Comparison of ENCODE assay signal across 17 cellular contexts in genomic region chr9:114799925-114800324, GRCh38. TPM values are rescaled to one million over a fixed set of nuclear protein-coding genes. Genes with fewer than 3 reads are reported as not detected.
A peak's percentile ranks its signal among the peaks of the same experiment; 100 is the strongest.
DNase-seq lines count a peak whose midpoint lies in the region; TF ChIP-seq lines count a peak whose summit lies in the region.
"Had no signal": no experiment of that assay in that cellular context is flagged by ENCODE, and none has a peak within 500 bp of the region (broad histone marks: within the 10 kb centered on the region; RNA-seq: fewer than 3 reads in every experiment).

No MANE protein-coding gene starts in this region.

- H3K27me3 ChIP-seq in mesendoderm (ENCODE audit: insufficient read depth, low read length, poor library complexity): peaks cover 2% of the 10 kb centered on the region
- H3K27me3 ChIP-seq: BLaER1, SJCRH30 had no signal

- no peaks in the 10 kb centered on the region for H3K36me3 ChIP-seq in mesendoderm (ENCODE audit: control insufficient read depth, insufficient read depth, low read length)
- H3K36me3 ChIP-seq: BLaER1, SJCRH30 had no signal

- H2BK120ac ChIP-seq in mesendoderm (ENCODE audit: low read depth, low read length): no peak overlapping the region

- no peak overlapping the region for H2BK15ac ChIP-seq in mesendoderm (replicated peaks; ENCODE audit: low read depth)

- no peak overlapping the region for H2BK5ac ChIP-seq in mesendoderm (ENCODE audit: low read length)

- no CpG with 5 or more reads among the region's 2 CpGs for WGBS in mesendoderm (ENCODE audit: extremely low coverage, insufficient coverage, low lambda C conversion rate)

- peak; percentile 37 to 63 for DNase-seq in NCI-H524 (lab: John Stamatoyannopoulos, UW)
- no peak for DNase-seq in NCI-H524 treated with DMSO at 0.1 percent for 48 hours (lab: John Stamatoyannopoulos, UW)
- no peak for DNase-seq in RWPE1 (ENCODE audit: low spot score)
- peak; percentile 90 for DNase-seq in mesendoderm
- DNase-seq in OCI-M1 (lab: John Stamatoyannopoulos, UW): no peak
- no peak for DNase-seq in kidney tubule cell (ENCODE audit: low spot score)
- no peak for DNase-seq in epidermal melanocyte (ENCODE audit: insufficient read length, low spot score)
- DNase-seq: CD4-positive, CD25-positive, alpha-beta regulatory T cell; IMR-90; KG1; NCI-H1048; NCI-H1694; NCI-H2029 treated with DMSO at 0.1 percent for 48 hours; NCI-H2171 treated with DMSO at 0.1 percent for 48 hours; NCI-H345 had no signal

- H3K79me2 ChIP-seq in mesendoderm (ENCODE audit: control insufficient read depth, insufficient read depth, low read length): no peaks in the 10 kb centered on the region

- H3K18ac ChIP-seq in mesendoderm (ENCODE audit: low read length): no peak overlapping the region

- H2AK5ac ChIP-seq in mesendoderm (ENCODE audit: low read length): no peak overlapping the region

- no peak overlapping the region for H3K23ac ChIP-seq in mesendoderm (ENCODE audit: low read length)

- CTCF ChIA-PET in RWPE1 (lab: Yijun Ruan, JAX): no interaction called here

- peak overlapping the region; percentile 60; the same call in 1 of the 2 replicates for H3K27ac ChIP-seq in RWPE1
- H3K27ac ChIP-seq in mesendoderm (ENCODE audit: low read depth, low read length): no peak overlapping the region
- H3K27ac ChIP-seq: BLaER1, SJCRH30 had no signal

- H3K56ac ChIP-seq in mesendoderm (ENCODE audit: low read length): no peak overlapping the region

- no peaks in the 10 kb centered on the region for H3K79me1 ChIP-seq in mesendoderm (ENCODE audit: low read length)

- peaks cover 10% of the 10 kb centered on the region for H3K4me1 ChIP-seq in mesendoderm (ENCODE audit: control insufficient read depth, low read depth, low read length)
- H3K4me1 ChIP-seq: BLaER1 had no signal

- H4K8ac ChIP-seq in mesendoderm (ENCODE audit: low read depth, low read length): no peak overlapping the region

- H3K4me2 ChIP-seq in mesendoderm (ENCODE audit: low read length): no peak overlapping the region
- H3K4me2 ChIP-seq: BLaER1 had no signal

- no peak overlapping the region for H3K9ac ChIP-seq in mesendoderm (ENCODE audit: low read length)
- H3K9ac ChIP-seq: BLaER1 had no signal

- TF ChIP-seq CTCF in RWPE1 (conservative IDR thresholded peaks at IDR 0.05; ENCODE audit: low read depth): no peak

- POLR2A ChIA-PET in RWPE1 (lab: Yijun Ruan, JAX; ENCODE audit: low non-redundant PET): no interaction called here

- no peak overlapping the region for H3K4ac ChIP-seq in mesendoderm (ENCODE audit: low read depth, low read length)

- H3K4me3 ChIP-seq in mesendoderm (ENCODE audit: low read length): no peak overlapping the region
- H3K4me3 ChIP-seq: BLaER1, SJCRH30 had no signal

- H4K5ac ChIP-seq in mesendoderm (ENCODE audit: low read length): no peak overlapping the region

RNA-seq across cellular contexts. Expression of gene TNFSF15, which starts 5.9 kb away (rescaled TPM):
- 0.13 TPM for polyA plus RNA-seq in mesendoderm (2013, experiment 1 of 2)
- polyA plus RNA-seq in mesendoderm (2013, experiment 2 of 2): 0.11 TPM
- polyA plus RNA-seq: CD4-positive, CD25-positive, alpha-beta regulatory T cell had no signal

Comparison
In these comparisons a context has a peak if more than half of its experiments do, and no peak if none do; other contexts are left out.
1. DNase-seq: peak in NCI-H524 (2 of 2) and mesendoderm (single experiment); none in NCI-H524 treated with DMSO at 0.1 percent for 48 hours (single experiment), RWPE1 (single experiment), OCI-M1 (single experiment), kidney tubule cell (single experiment) and epidermal melanocyte (single experiment).